In genomic region chr15:44711356-44712107, GRCh38 we compare ENCODE assay signal across 8 cellular contexts. TPM values are rescaled to one million over a fixed set of nuclear protein-coding genes. Genes with fewer than 3 reads are reported as not detected.
A peak's percentile ranks its signal among the peaks of the same experiment; 100 is the strongest.
DNase-seq lines count a peak whose midpoint lies in the region; ATAC-seq and TF ChIP-seq lines count a peak whose summit lies in the region.

Gene B2M (plus strand): TSS chr15:44711517. CDS start chr15:44711547, 30 bp downstream.

- H3K9me3 ChIP-seq in CD8-positive, alpha-beta T cell (ENCODE audit: low read length) = no peaks in the 10 kb centered on the region

- H3K4me3 ChIP-seq in CD8-positive, alpha-beta T cell (ENCODE audit: low read depth, low read length) = peak within 1 kb of the TSS; percentile 99

- ATAC-seq in CD8-positive, alpha-beta T cell = peak; percentile 78
- ATAC-seq in GM19467 (IDR thresholded peaks at IDR 0.05; ENCODE audit: unreplicated experiment) = peak; percentile 80

- H3K4me3 Mint-ChIP-seq in CD8-positive, alpha-beta T cell = peak within 1 kb of the TSS; percentile 100

- H3K27me3 Mint-ChIP-seq in CD8-positive, alpha-beta T cell (ENCODE audit: low read depth) = no peaks in the 10 kb centered on the region

- H3K9me3 Mint-ChIP-seq in CD8-positive, alpha-beta T cell = no peaks in the 10 kb centered on the region

- CTCF ChIA-PET in CD8-positive, alpha-beta T cell (lab: Charles Lee) = interaction anchor here (0.6 to 19.6 kb wide), 14 partner anchors 9 to 83 kb away, joined by 3 to 368 read pairs (median 8); partner anchors contain the start of genes SPG11 and TRIM69

- H3K27me3 ChIP-seq in CD8-positive, alpha-beta T cell (ENCODE audit: insufficient read depth, low read length) = no peaks in the 10 kb centered on the region

- peaks cover 35% of the 10 kb centered on the region for H3K4me1 ChIP-seq in CD8-positive, alpha-beta T cell (ENCODE audit: insufficient read depth, low read length)

- peaks cover 54% of the 10 kb centered on the region for H3K4me1 Mint-ChIP-seq in CD8-positive, alpha-beta T cell (ENCODE audit: low read depth)

- peak within 1 kb of the TSS; percentile 98 for H3K27ac ChIP-seq in CD8-positive, alpha-beta T cell (ENCODE audit: low read depth, low read length)

- no peak for TF ChIP-seq CTCF in CD8-positive, alpha-beta T cell (IDR thresholded peaks at IDR 0.05)

- intact Hi-C loops in CD8-positive, alpha-beta T cell (cut with DNase I, micrococcal nuclease) = loop anchor here (1.0 to 5.0 kb wide), 6 partner anchors 15 to 174 kb away; partner anchors contain the start of genes SPG11 (in 2 of the 2) and EIF3J (in 1 of the 2)

- POLR2A ChIA-PET in CD8-positive, alpha-beta T cell (lab: Charles Lee) = interaction anchor here (0.6 to 31.6 kb wide), 20 partner anchors 8 to 174 kb away, joined by 3 to 1993 read pairs (median 4); partner anchors contain the start of genes EIF3J, SPG11 and TRIM69

- peak within 1 kb of the TSS; percentile 100 for H3K27ac Mint-ChIP-seq in CD8-positive, alpha-beta T cell

- H3K36me3 ChIP-seq in CD8-positive, alpha-beta T cell (ENCODE audit: insufficient read depth, low read length) = peaks cover 24% of the 10 kb centered on the region

- peak; percentile 92 to 99 (median 94) for DNase-seq in CD8-positive, alpha-beta T cell
- DNase-seq in HS-27A (ENCODE audit: low read depth) (peak; percentile 91), NK-92 (lab: John Stamatoyannopoulos, UW; ENCODE audit: unreplicated experiment) (peak; percentile 61), lung microvascular endothelial cell (ENCODE audit: low read depth in 2 of 2) (peak; percentile 96 to 97)
- peak; percentile 88 to 93 for DNase-seq in activated CD8-positive, alpha-beta memory T cell treated with anti-CD3 and anti-CD28 coated beads for 1 hour (ENCODE audit: extremely low read depth in 1 of 2, low read depth in 1 of 2)
- peak; percentile 92 for DNase-seq in effector CD8-positive, alpha-beta T cell (lab: John Stamatoyannopoulos, UW)
- DNase-seq in stimulated activated CD4-positive, alpha-beta T cell treated with anti-CD3 and anti-CD28 coated beads, TNF-alpha, amount 100 ng/mL, for 48 hours (ENCODE audit: low read depth in 3 of 3) = peak; percentile 86 to 93 (median 92)

- H3K36me3 Mint-ChIP-seq in CD8-positive, alpha-beta T cell = peaks cover 74% of the 10 kb centered on the region

RNA-seq across cellular contexts. Expression of gene B2M, which starts in this region (rescaled TPM):
- 1,000 to 10,000 TPM; 4,250 to 4,545 TPM for total RNA-seq in CD8-positive, alpha-beta T cell
- 1,882 and 2,489 TPM in 2 replicates for total RNA-seq in lung microvascular endothelial cell

Comparison
In these comparisons a context has a peak if more than half of its experiments do, and no peak if none do; other contexts are left out.
1. Peak in every context shown above with its lines: DNase-seq, ATAC-seq, H3K4me3 ChIP-seq and H3K27ac ChIP-seq.